ENCODE assay signal across 9 cellular contexts in genomic region chr2:54274781-54275242, GRCh38. TPM values are rescaled to one million over a fixed set of nuclear protein-coding genes. Genes with fewer than 3 reads are reported as not detected.
DNase-seq lines count a peak whose midpoint lies in the region; ATAC-seq, FAIRE-seq and TF ChIP-seq lines count a peak whose summit lies in the region.
"Had no signal": no experiment of that assay in that cellular context is flagged by ENCODE, and none has a peak within 500 bp of the region (broad histone marks: within the 10 kb centered on the region; RNA-seq: fewer than 3 reads in every experiment).

No MANE protein-coding gene starts in this region.

- H3K27ac ChIP-seq in K562 (ENCODE audit: extremely low read depth, low read depth, low read length) = no peak overlapping the region

- in situ Hi-C loops in K562 (cut with MboI) = no loop called here

- POLR2A ChIA-PET in K562 (lab: Yijun Ruan, JAX) = no interaction called here

- intact Hi-C loops in K562 (cut with micrococcal nuclease) = no loop called here

- BruUV-seq in K562 (replicated peaks; lab: Mats Ljungman, UMichigan) = no TSS peak

- ATAC-seq in K562 (peak; percentile 76), GM21515 (IDR thresholded peaks at IDR 0.05; ENCODE audit: unreplicated experiment) (no peak)
- ATAC-seq: activated CD8-positive, alpha-beta memory T cell treated with anti-CD3 and anti-CD28 coated beads, Interleukin-2, amount 10 ng/mL, durations not matched to agents 7 days and 5 days had no signal

- no peak overlapping the region for H3K4me2 ChIP-seq in K562 (ENCODE audit: insufficient read depth, low read length)

- no peak for FAIRE-seq in K562 (lab: Jason Lieb, UNC)
- FAIRE-seq in RCC 7860 (lab: Jason Lieb, UNC) = no peak

- no peak for TF ChIP-seq RAD21 in K562 (CRISPR knock-in tag; conservative IDR thresholded peaks at IDR 0.05 in 1 of 2, IDR thresholded peaks at IDR 0.05 in 1 of 2)

- H3K36me3 ChIP-seq in K562 (ENCODE audit: control insufficient read depth, insufficient read depth, low read length) = no peaks in the 10 kb centered on the region

- H3K4me3 ChIP-seq in NB4 (ENCODE audit: low read depth, low read length) (no peak overlapping the region), K562 (no peak overlapping the region)

- H3K79me2 ChIP-seq in K562 (ENCODE audit: control insufficient read depth, insufficient read depth, low read length) = no peaks in the 10 kb centered on the region

- no peak overlapping the region for H3K9ac ChIP-seq in K562 (ENCODE audit: insufficient read depth in 1 of 2, low read depth in 2 of 2, low read length in 2 of 2)

- WGBS in K562 (ENCODE audit: insufficient coverage, low coverage, missing lambda C conversion rate) = 6% methylated on average over 1 of the region's 1 CpG

- no peaks in the 10 kb centered on the region for H4K20me1 ChIP-seq in K562 (replicated peaks; ENCODE audit: control insufficient read depth, insufficient read depth, low read length)

- H2AFZ ChIP-seq in K562 (ENCODE audit: low read depth, low read length) = peak overlapping the region; percentile 42; the same call in 1 of the 2 replicates

- DNase-seq in ELR (ENCODE audit: low read depth) (peak; percentile 25), NB4 (ENCODE audit: low read depth) (peak; percentile 8), K562 (ENCODE audit: extremely low read depth in 1 of 4, low spot score in 3 of 4) (no peak), middle frontal gyrus (ENCODE audit: extremely low spot score, low spot score) (peak; percentile 12), RCC 7860 (ENCODE audit: low spot score) (no peak), NCI-H446 treated with DMSO at 0.1 percent for 48 hours (lab: John Stamatoyannopoulos, UW) (no peak)
- DNase-seq: activated CD8-positive, alpha-beta memory T cell treated with anti-CD3 and anti-CD28 coated beads, Interleukin-2, amount 10 ng/mL, durations not matched to agents 7 days and 5 days; nucleus accumbens had no signal

- no peaks in the 10 kb centered on the region for H3K9me3 ChIP-seq in K562 (replicated peaks; ENCODE audit: control insufficient read depth, insufficient read depth, low read depth, low read length)

- no peak for TF ChIP-seq CTCF in NB4 (IDR thresholded peaks at IDR 0.05; ENCODE audit: low read depth, low read length)
- no peak for TF ChIP-seq CTCF in K562 (IDR thresholded peaks at IDR 0.05 in 2 of 3, conservative IDR thresholded peaks at IDR 0.05 in 1 of 3; ENCODE audit: insufficient read depth in 2 of 3, low read depth in 1 of 3, low read length in 3 of 3)

- no peaks in the 10 kb centered on the region for H3K4me1 ChIP-seq in K562 (replicated peaks in 1 of 2; ENCODE audit: control insufficient read depth in 2 of 2, insufficient read depth in 2 of 2, low read length in 2 of 2)

- no peaks in the 10 kb centered on the region for H3K9me1 ChIP-seq in K562 (ENCODE audit: control insufficient read depth, insufficient read depth, low read length)

- TF ChIP-seq EP300 in K562 (IDR thresholded peaks at IDR 0.05; ENCODE audit: low read length) = peak; percentile 48; the same call in 1 of the 2 replicates

- no peaks in the 10 kb centered on the region for H3K27me3 ChIP-seq in K562 (ENCODE audit: control insufficient read depth in 2 of 2, insufficient read depth in 2 of 2, low read length in 2 of 2)

- TF ChIP-seq POLR2A in NB4 (IDR thresholded peaks at IDR 0.05; ENCODE audit: extremely low read depth, insufficient read length) = no peak
- TF ChIP-seq POLR2A in K562 (conservative IDR thresholded peaks at IDR 0.05) = no peak

- CTCF ChIA-PET in K562 (lab: Yijun Ruan, JAX; ENCODE audit: low intra/inter-chr PET ratio) = no interaction called here

TF ChIP-seq in K562, 482 proteins besides CTCF, POLR2A, EP300 and RAD21 (continues in another document):
- no peak for TF ChIP-seq KHSRP (IDR thresholded peaks at IDR 0.05)
- no peak for TF ChIP-seq ARHGAP35 (IDR thresholded peaks at IDR 0.05; ENCODE audit: partially characterized antibody)
- TF ChIP-seq ATF1 (CRISPR knock-in tag; IDR thresholded peaks at IDR 0.05) = no peak
- TF ChIP-seq ATF1 (tag; IDR thresholded peaks at IDR 0.05) = no peak
- TF ChIP-seq, protein P1, sequence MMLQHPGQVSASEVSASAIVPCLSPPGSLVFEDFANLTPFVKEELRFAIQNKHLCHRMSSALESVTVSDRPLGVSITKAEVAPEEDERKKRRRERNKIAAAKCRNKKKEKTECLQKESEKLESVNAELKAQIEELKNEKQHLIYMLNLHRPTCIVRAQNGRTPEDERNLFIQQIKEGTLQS (IDR thresholded peaks at IDR 0.05) = peak; percentile 89
- TF ChIP-seq, protein P1 (CRISPR knock-in tag; conservative IDR thresholded peaks at IDR 0.05) = no peak
- TF ChIP-seq RBFOX2 (IDR thresholded peaks at IDR 0.05; ENCODE audit: low read depth, low read length) = peak; percentile 25; the same call in 1 of the 2 replicates
- TF ChIP-seq SNIP1 (IDR thresholded peaks at IDR 0.05; ENCODE audit: low read depth) = no peak
- TF ChIP-seq EP400 (IDR thresholded peaks at IDR 0.05) = peak; percentile 46
- peak; percentile 24; the same call in 1 of the 2 replicates for TF ChIP-seq JUN (IDR thresholded peaks at IDR 0.05; ENCODE audit: borderline replicate concordance, low read depth, low read length)
- no peak for TF ChIP-seq JUN (CRISPR knock-in tag; IDR thresholded peaks at IDR 0.05; ENCODE audit: borderline replicate concordance)
- no peak for TF ChIP-seq TARDBP (IDR thresholded peaks at IDR 0.05)
- no peak for TF ChIP-seq MLX (CRISPR knock-in tag; conservative IDR thresholded peaks at IDR 0.05)
- peak; percentile 77 for TF ChIP-seq BACH1 (tag; IDR thresholded peaks at IDR 0.05)
- TF ChIP-seq TBP (optimal IDR thresholded peaks at IDR 0.05; ENCODE audit: low read depth, low read length) = no peak
- TF ChIP-seq ZNF311 (CRISPR knock-in tag; IDR thresholded peaks at IDR 0.05) = peak; percentile 62; the same call in 1 of the 2 replicates
- TF ChIP-seq ZNF280B (CRISPR knock-in tag; IDR thresholded peaks at IDR 0.05) = no peak
- no peak for TF ChIP-seq HMBOX1 (IDR thresholded peaks at IDR 0.05)
- no peak for TF ChIP-seq ERF (CRISPR knock-in tag; IDR thresholded peaks at IDR 0.05)
- no peak for TF ChIP-seq CHD1 (IDR thresholded peaks at IDR 0.05; ENCODE audit: low read length)

RNA-seq across cellular contexts. Expression of gene TSPYL6, which starts 18.8 kb away (rescaled TPM):
- 24.7 and 33.3 TPM in 2 replicates for total RNA-seq in K562 (2011; cell fraction: chromatin; rRNA removed; ENCODE audit: low replicate concordance)
- 15.7 and 23.2 TPM in 2 replicates for total RNA-seq in K562 (2011; cell fraction: nucleolus; rRNA removed)
- 29.8 and 32.1 TPM in 2 replicates for total RNA-seq in K562 (2011; cell fraction: nucleoplasm; rRNA removed)
- total RNA-seq in K562 (2014; rRNA removed) (8.7 and 12.7 TPM in 2 replicates), K562 (2014; rRNA removed; fragmentation: Illumina TruSeq; extraction: Trizol) (9.8 and 10.1 TPM in 2 replicates), K562 (2015; rRNA removed; fragmentation: Illumina TruSeq; extraction: Trizol) (7.6 TPM in 2 replicates), K562 (2021) (8.8 and 9.4 TPM in 2 replicates)
- polyA plus RNA-seq in K562 (2011; rRNA removed) (1.7 and 2.2 TPM in 2 replicates), K562 (2014; fragmentation: Illumina TruSeq; extraction: Trizol) (8.3 and 8.4 TPM in 2 replicates), K562 (2014; fragmentation: Nextera tagmentation; extraction: Ambion mirVana) (1 to 10 TPM; 1.5 to 1.8 TPM), K562 (2014; rRNA removed) (6.2 and 7.1 TPM in 2 replicates)
- 1.2 and 1.8 TPM in 2 replicates for polyA plus RNA-seq in K562 (2011; cell fraction: cytosol; rRNA removed)
- 2.7 and 3.1 TPM in 2 replicates for polyA plus RNA-seq in K562 (2011; cell fraction: nucleus; rRNA removed)
- polyA plus RNA-seq in K562 (2012) = 6.3 and 10.7 TPM in 2 replicates
- polyA minus RNA-seq in K562 (2011; rRNA and poly(A)+ RNA removed) = 3.1 and 4.5 TPM in 2 replicates
- 1.1 and 1.5 TPM in 2 replicates for polyA minus RNA-seq in K562 (2011; cell fraction: cytosol; rRNA and poly(A)+ RNA removed)
- 4.8 and 7.9 TPM in 2 replicates for polyA minus RNA-seq in K562 (2011; cell fraction: nucleus; rRNA and poly(A)+ RNA removed)
- total RNA-seq: activated CD8-positive, alpha-beta memory T cell treated with anti-CD3 and anti-CD28 coated beads, Interleukin-2, amount 10 ng/mL, durations not matched to agents 7 days and 5 days had no signal

Comparison
In these comparisons a context has a peak if more than half of its experiments do, and no peak if none do; other contexts are left out.
1. DNase-seq: peak in ELR (single experiment), NB4 (single experiment) and middle frontal gyrus (single experiment); none in K562 (0 of 4), RCC 7860 (single experiment) and NCI-H446 treated with DMSO at 0.1 percent for 48 hours (single experiment).